18 cellular contexts compared by ENCODE assay signal in genomic region chr7:26699761-26700160, GRCh38.
"Had no signal": no experiment of that assay in that cellular context is flagged by ENCODE, and none has a peak within 500 bp of the region (broad histone marks: within the 10 kb centered on the region; RNA-seq: fewer than 3 reads in every experiment).

No MANE protein-coding gene starts in this region.

- DNase-seq: activated CD4-positive, alpha-beta T cell treated with anti-CD3 and anti-CD28 coated beads for 1 hour; activated gamma-delta T cell; endodermal cell; head of caudate nucleus; kidney; left ventricle myocardium inferior; naive thymus-derived CD8-positive, alpha-beta T cell; ovary; stimulated activated CD8-positive, alpha-beta memory T cell treated with anti-CD3 and anti-CD28 coated beads, Interleukin-4, amount 100 ng/mL, for 48 hours; stimulated activated naive CD4-positive, alpha-beta T cell; substantia nigra; tibial artery; uterus; WERI-Rb-1 had no signal

- H3K4me1 Mint-ChIP-seq: endodermal cell; naive thymus-derived CD8-positive, alpha-beta T cell had no signal

- H3K9me3 Mint-ChIP-seq: activated naive CD4-positive, alpha-beta T cell treated with anti-CD3 and anti-CD28 coated beads, Interleukin-2, amount 50 U/mL, for 72 hours; endodermal cell; memory B cell; naive thymus-derived CD8-positive, alpha-beta T cell had no signal

- H3K36me3 ChIP-seq: adrenal gland, left ventricle myocardium inferior, ovary, tibial artery, uterus, WERI-Rb-1 had no signal

- H3K27ac ChIP-seq: adrenal gland, epithelial cell of prostate, left ventricle myocardium inferior, ovary, tibial artery, uterus, WERI-Rb-1 had no signal

- H3K27me3 ChIP-seq: adrenal gland, ovary, tibial artery had no signal

- ATAC-seq: activated naive CD4-positive, alpha-beta T cell treated with anti-CD3 and anti-CD28 coated beads, Interleukin-2, amount 50 U/mL, for 72 hours; naive thymus-derived CD8-positive, alpha-beta T cell had no signal

- H3K9me3 ChIP-seq: adrenal gland, left ventricle myocardium inferior, ovary, tibial artery, uterus had no signal

- H3K36me3 Mint-ChIP-seq: activated naive CD4-positive, alpha-beta T cell treated with anti-CD3 and anti-CD28 coated beads, Interleukin-2, amount 50 U/mL, for 72 hours had no signal

- H3K27ac Mint-ChIP-seq: activated naive CD4-positive, alpha-beta T cell treated with anti-CD3 and anti-CD28 coated beads, Interleukin-2, amount 50 U/mL, for 72 hours; endodermal cell; memory B cell; naive thymus-derived CD8-positive, alpha-beta T cell had no signal

- H3K4me3 ChIP-seq: adrenal gland, left ventricle myocardium inferior, ovary, tibial artery, uterus had no signal

- H3K4me3 Mint-ChIP-seq: endodermal cell; memory B cell; naive thymus-derived CD8-positive, alpha-beta T cell had no signal

- H3K27me3 Mint-ChIP-seq: memory B cell had no signal

- H3K4me1 ChIP-seq: adrenal gland, left ventricle myocardium inferior, uterus had no signal
